Comparison of ENCODE assay signal across 33 cellular contexts in genomic region chr4:19707876-19708275, GRCh38.
"Had no signal": no experiment of that assay in that cellular context is flagged by ENCODE, and none has a peak within 500 bp of the region (broad histone marks: within the 10 kb centered on the region; RNA-seq: fewer than 3 reads in every experiment).

No MANE protein-coding gene starts in this region.

- H3K27me3 Mint-ChIP-seq: activated CD4-positive, alpha-beta T cell treated with anti-CD3 and anti-CD28 coated beads, Interleukin-2, amount 10 ng/mL, durations not matched to agents 24 days and 14 days; activated CD8-positive, alpha-beta memory T cell treated with anti-CD3 and anti-CD28 coated beads, Interleukin-2, amount 10 ng/mL, durations not matched to agents 7 days and 5 days; activated naive CD4-positive, alpha-beta T cell treated with anti-CD3 and anti-CD28 coated beads, Interleukin-2, amount 50 U/mL, for 24 hours; activated T-cell treated with anti-CD3 and anti-CD28 coated beads, Interleukin-2, amount 50 U/mL, for 24 hours; central memory CD8-positive, alpha-beta T cell had no signal

- H3K4me1 Mint-ChIP-seq: activated CD4-positive, alpha-beta T cell treated with anti-CD3 and anti-CD28 coated beads, Interleukin-2, amount 10 ng/mL, durations not matched to agents 24 days and 14 days; activated CD8-positive, alpha-beta memory T cell treated with anti-CD3 and anti-CD28 coated beads, Interleukin-2, amount 10 ng/mL, durations not matched to agents 7 days and 5 days; activated naive CD4-positive, alpha-beta T cell treated with anti-CD3 and anti-CD28 coated beads, Interleukin-2, amount 50 U/mL, for 24 hours; central memory CD8-positive, alpha-beta T cell had no signal

- H3K36me3 Mint-ChIP-seq: activated CD8-positive, alpha-beta memory T cell treated with anti-CD3 and anti-CD28 coated beads, Interleukin-2, amount 10 ng/mL, durations not matched to agents 7 days and 5 days; activated naive CD4-positive, alpha-beta T cell treated with anti-CD3 and anti-CD28 coated beads, Interleukin-2, amount 50 U/mL, for 24 hours; WTC11 had no signal

- H3K9me3 Mint-ChIP-seq: activated CD4-positive, alpha-beta T cell treated with anti-CD3 and anti-CD28 coated beads, Interleukin-2, amount 10 ng/mL, durations not matched to agents 24 days and 14 days; WTC11 had no signal

- H3K36me3 ChIP-seq: ascending aorta, MG63, Peyer's patch, SJCRH30 had no signal

- H3K4me3 Mint-ChIP-seq: activated CD4-positive, alpha-beta T cell treated with anti-CD3 and anti-CD28 coated beads, Interleukin-2, amount 10 ng/mL, durations not matched to agents 24 days and 14 days; activated CD8-positive, alpha-beta memory T cell treated with anti-CD3 and anti-CD28 coated beads, Interleukin-2, amount 10 ng/mL, durations not matched to agents 7 days and 5 days; activated naive CD4-positive, alpha-beta T cell treated with anti-CD3 and anti-CD28 coated beads, Interleukin-2, amount 50 U/mL, for 24 hours; activated T-cell treated with anti-CD3 and anti-CD28 coated beads, Interleukin-2, amount 50 U/mL, for 24 hours; activated T-helper 1 cell treated with anti-CD3 and anti-CD28 coated beads, Interleukin-12 subunit alpha, Interleukin-12 subunit beta, Interleukin-2, Interleukin-4 antibody, amounts not matched to agents 30 ng/mL and 10 ng/mL and 1 ng/mL, durations not matched to agents 14 hours and 24 hours and 36 hours; central memory CD8-positive, alpha-beta T cell; WTC11 had no signal

- H3K4me1 ChIP-seq: ascending aorta, body of pancreas, Peyer's patch, SJCRH30 had no signal

- H3K9me3 ChIP-seq: ascending aorta, body of pancreas, MG63, Peyer's patch, SJCRH30, SK-N-SH had no signal

- ATAC-seq: activated CD8-positive, alpha-beta memory T cell treated with anti-CD3 and anti-CD28 coated beads, Interleukin-2, amount 10 ng/mL, durations not matched to agents 7 days and 5 days; body of pancreas; WTC11 had no signal

- H3K9ac ChIP-seq: SK-N-SH had no signal

- H3K27ac Mint-ChIP-seq: activated CD4-positive, alpha-beta T cell treated with anti-CD3 and anti-CD28 coated beads, Interleukin-2, amount 10 ng/mL, durations not matched to agents 24 days and 14 days; activated CD8-positive, alpha-beta memory T cell treated with anti-CD3 and anti-CD28 coated beads, Interleukin-2, amount 10 ng/mL, durations not matched to agents 7 days and 5 days; activated naive CD4-positive, alpha-beta T cell treated with anti-CD3 and anti-CD28 coated beads, Interleukin-2, amount 50 U/mL, for 24 hours; activated T-cell treated with anti-CD3 and anti-CD28 coated beads, Interleukin-2, amount 50 U/mL, for 24 hours; activated T-helper 1 cell treated with anti-CD3 and anti-CD28 coated beads, Interleukin-12 subunit alpha, Interleukin-12 subunit beta, Interleukin-2, Interleukin-4 antibody, amounts not matched to agents 30 ng/mL and 10 ng/mL and 1 ng/mL, durations not matched to agents 14 hours and 24 hours and 36 hours; WTC11 had no signal

- DNase-seq: activated CD4-positive, alpha-beta T cell treated with anti-CD3 and anti-CD28 coated beads for 1 hour; activated CD4-positive, alpha-beta T cell treated with anti-CD3 and anti-CD28 coated beads, Interleukin-2, amount 10 ng/mL, durations not matched to agents 24 days and 14 days; activated CD4-positive, alpha-beta T cell treated with anti-CD3 and anti-CD28 coated beads, Interleukin-2, amount 50 U/mL, for 48 hours; activated CD8-positive, alpha-beta memory T cell treated with anti-CD3 and anti-CD28 coated beads, Interleukin-2, amount 10 ng/mL, durations not matched to agents 7 days and 5 days; activated effector memory CD4-positive, alpha-beta T cell treated with Interleukin-2 at 50 U/mL for 16 hours; activated naive CD4-positive, alpha-beta T cell; activated T-cell treated with anti-CD3 and anti-CD28 coated beads, Interleukin-2, amount 50 U/mL, for 24 hours; amniotic stem cell; body of pancreas; MG63; MV-4-11; NCI-H1092 treated with DMSO at 0.1 percent for 48 hours; NCI-H1417 treated with DMSO at 0.1 percent for 48 hours; NCI-H1694; NCI-H2029; NCI-H2107; NCI-H2171 treated with DMSO at 0.1 percent for 48 hours; NCI-H345; NCI-H510A; NCI-H748 treated with DMSO at 0.1 percent for 48 hours; NK-92 treated with Interleukin-12 subunit alpha and Interleukin-12 subunit beta, amount 100 ng/mL, for 24 hours; OCI-M1; Peyer's patch; Right ventricle myocardium superior; SJCRH30; SK-N-SH; SW 1271 had no signal

- H3K27me3 ChIP-seq: ascending aorta, body of pancreas, MG63, Peyer's patch, SJCRH30 had no signal

- H3K4me3 ChIP-seq: ascending aorta, body of pancreas, MG63, Peyer's patch, SJCRH30 had no signal

- H3K4me2 ChIP-seq: SK-N-SH had no signal

- H3K27ac ChIP-seq: ascending aorta, body of pancreas, Peyer's patch, RWPE1, SJCRH30 had no signal
